5 cellular contexts compared by ENCODE assay signal in genomic region chr3:198146559-198147143, GRCh38.
DNase-seq lines count a peak whose midpoint lies in the region; ATAC-seq and TF ChIP-seq lines count a peak whose summit lies in the region.
"Not testable (repeated sequence)": the region's sequence is repeated elsewhere in the genome, so short reads cannot be mapped to it uniquely, and the experiment has no call there.

No MANE protein-coding gene starts in this region.

- H3K4me1 ChIP-seq in body of pancreas; right cardiac atrium (ENCODE audit: control insufficient read depth, insufficient read depth, low read length); left lung: not testable (repeated sequence)

- 47 to 62% methylated on average over 7 of the region's 8 CpGs for whole genome bisulfite sequencing in body of pancreas, 2 donors
- WGBS in right cardiac atrium = 75% methylated on average over 7 of the region's 8 CpGs

- H3K36me3 ChIP-seq in body of pancreas (replicated peaks in 1 of 2; ENCODE audit: insufficient read depth in 1 of 2, low read depth in 2 of 2); left lung: not testable (repeated sequence)

- intact Hi-C loops in body of pancreas (cut with DNase I); Right ventricle myocardium superior (cut with DNase I); right cardiac atrium (cut with DNase I); left lung (cut with DNase I); sciatic nerve (cut with DNase I): not testable (repeated sequence)

- not testable (repeated sequence) for H3K27me3 ChIP-seq in body of pancreas; right cardiac atrium (ENCODE audit: control insufficient read depth, insufficient read depth); left lung

- TF ChIP-seq POLR2A in body of pancreas (IDR thresholded peaks at IDR 0.05) = not testable (repeated sequence)

- H3K27ac ChIP-seq in body of pancreas; right cardiac atrium (ENCODE audit: low read length); left lung: not testable (repeated sequence)

- not testable (repeated sequence) for TF ChIP-seq CTCF in body of pancreas (IDR thresholded peaks at IDR 0.05); left lung (IDR thresholded peaks at IDR 0.05)

- peak; percentile 60 for ATAC-seq in body of pancreas
- peak; percentile 16 for ATAC-seq in Right ventricle myocardium superior (ENCODE audit: poor library complexity)
- peak; percentile 5 to 7 for ATAC-seq in right cardiac atrium
- peak; percentile 13 for ATAC-seq in left lung
- peak; percentile 9 for ATAC-seq in sciatic nerve

- not testable (repeated sequence) for DNase-seq in body of pancreas; Right ventricle myocardium superior; right cardiac atrium; left lung; sciatic nerve (ENCODE audit: low spot score)

- H3K9me3 ChIP-seq in body of pancreas; right cardiac atrium (ENCODE audit: control insufficient read depth, low read length); left lung: not testable (repeated sequence)

- H3K4me3 ChIP-seq in body of pancreas; right cardiac atrium (ENCODE audit: low read length); left lung: not testable (repeated sequence)

Comparison
In these comparisons a context has a peak if more than half of its experiments do, and no peak if none do; other contexts are left out.
1. ATAC-seq: peak in every context shown above with its lines; median percentile 60 in body of pancreas; 16 in Right ventricle myocardium superior; 13 in left lung; 9 in sciatic nerve; 6 in right cardiac atrium.